In genomic region chr4:70925899-70926635, GRCh38 we compare ENCODE assay signal across 8 cellular contexts. TPM values are rescaled to one million over a fixed set of nuclear protein-coding genes. Genes with fewer than 3 reads are reported as not detected.
A peak's percentile ranks its signal among the peaks of the same experiment; 100 is the strongest.
DNase-seq lines count a peak whose midpoint lies in the region; ATAC-seq and TF ChIP-seq lines count a peak whose summit lies in the region.

No MANE protein-coding gene starts in this region.

- H3K27me3 Mint-ChIP-seq in activated T-helper 1 cell treated with anti-CD3 and anti-CD28 coated beads, Interleukin-12 subunit alpha, Interleukin-12 subunit beta, Interleukin-2, Interleukin-4 antibody, amounts not matched to agents 30 ng/mL and 10 ng/mL and 1 ng/mL, durations not matched to agents 14 hours and 24 hours and 36 hours (ENCODE audit: insufficient read depth) = no peaks in the 10 kb centered on the region

- H3K36me3 ChIP-seq in GM06990 (ENCODE audit: control insufficient read depth, insufficient read depth, low read length) (no peaks in the 10 kb centered on the region), gastrocnemius medialis (no peaks in the 10 kb centered on the region), smooth muscle cell (ENCODE audit: low read depth) (no peaks in the 10 kb centered on the region)

- H3F3A ChIP-seq in smooth muscle cell (ENCODE audit: low read depth) = no peaks in the 10 kb centered on the region

- H3K4me1 ChIP-seq in gastrocnemius medialis (no peaks in the 10 kb centered on the region), smooth muscle cell (ENCODE audit: low read depth) (peaks cover 4% of the 10 kb centered on the region)

- TF ChIP-seq CTCF in GM06990 (IDR thresholded peaks at IDR 0.05; ENCODE audit: insufficient read depth, low read length, poor library complexity, severe bottlenecking) = no peak
- no peak for TF ChIP-seq CTCF in gastrocnemius medialis (IDR thresholded peaks at IDR 0.05 in 4 of 5, conservative IDR thresholded peaks at IDR 0.05 in 1 of 5)
- TF ChIP-seq CTCF in smooth muscle cell (IDR thresholded peaks at IDR 0.05; ENCODE audit: borderline replicate concordance, insufficient read depth, poor library complexity, severe bottlenecking) = no peak

- H3K27me3 ChIP-seq in GM06990 (replicated peaks; ENCODE audit: control insufficient read depth, insufficient read depth, low read length) = no peaks in the 10 kb centered on the region
- H3K27me3 ChIP-seq in gastrocnemius medialis = no peaks in the 10 kb centered on the region
- no peaks in the 10 kb centered on the region for H3K27me3 ChIP-seq in smooth muscle cell (ENCODE audit: low read depth)

- peaks cover 92% of the 10 kb centered on the region for H3K79me2 ChIP-seq in smooth muscle cell (ENCODE audit: low read depth)

- no peak overlapping the region for H3K4me2 ChIP-seq in smooth muscle cell

- H3K4me3 Mint-ChIP-seq in activated T-helper 1 cell treated with anti-CD3 and anti-CD28 coated beads, Interleukin-12 subunit alpha, Interleukin-12 subunit beta, Interleukin-2, Interleukin-4 antibody, amounts not matched to agents 30 ng/mL and 10 ng/mL and 1 ng/mL, durations not matched to agents 14 hours and 24 hours and 36 hours = peak overlapping the region; percentile 37

- peaks cover 3% of the 10 kb centered on the region for H3K36me3 Mint-ChIP-seq in activated T-helper 1 cell treated with anti-CD3 and anti-CD28 coated beads, Interleukin-12 subunit alpha, Interleukin-12 subunit beta, Interleukin-2, Interleukin-4 antibody, amounts not matched to agents 30 ng/mL and 10 ng/mL and 1 ng/mL, durations not matched to agents 14 hours and 24 hours and 36 hours (ENCODE audit: low read depth)

- H3K27ac Mint-ChIP-seq in activated T-helper 1 cell treated with anti-CD3 and anti-CD28 coated beads, Interleukin-12 subunit alpha, Interleukin-12 subunit beta, Interleukin-2, Interleukin-4 antibody, amounts not matched to agents 30 ng/mL and 10 ng/mL and 1 ng/mL, durations not matched to agents 14 hours and 24 hours and 36 hours = peak overlapping the region; percentile 74

- intact Hi-C loops in activated T-helper 1 cell treated with anti-CD3 and anti-CD28 coated beads, Interleukin-12 subunit alpha, Interleukin-12 subunit beta, Interleukin-2, Interleukin-4 antibody, amounts not matched to agents 30 ng/mL and 10 ng/mL and 1 ng/mL, durations not matched to agents 14 hours and 24 hours and 36 hours (cut with micrococcal nuclease) = loop anchor here (2.0 kb wide), 1 partner anchor 87 kb away; the partner anchor contains the start of gene GRSF1
- intact Hi-C loops in gastrocnemius medialis (cut with DNase I; ENCODE audit: low total_unique reads) = no loop called here

- TF ChIP-seq POLR2A in gastrocnemius medialis (IDR thresholded peaks at IDR 0.05) = no peak

- H3K9ac ChIP-seq in smooth muscle cell (ENCODE audit: low read depth) = no peak overlapping the region

- no peak overlapping the region for H3K27ac ChIP-seq in gastrocnemius medialis
- no peak overlapping the region for H3K27ac ChIP-seq in smooth muscle cell (ENCODE audit: low read depth)

- no peak overlapping the region for H2AFZ ChIP-seq in smooth muscle cell (ENCODE audit: low read depth)

- H3K9me3 ChIP-seq in gastrocnemius medialis (no peaks in the 10 kb centered on the region), smooth muscle cell (replicated peaks; ENCODE audit: low read depth) (no peaks in the 10 kb centered on the region)

- DNase-seq in GM06990 (ENCODE audit: extremely low read depth, insufficient read length) (peak; percentile 48), gastrocnemius medialis (no peak), smooth muscle cell (lab: John Stamatoyannopoulos, UW; ENCODE audit: unreplicated experiment) (no peak), COLO668 (lab: John Stamatoyannopoulos, UW; ENCODE audit: unreplicated experiment) (no peak), NK-92 (lab: John Stamatoyannopoulos, UW; ENCODE audit: unreplicated experiment) (no peak)
- no peak for DNase-seq in activated T-helper 1 cell treated with anti-CD3 and anti-CD28 coated beads, Interleukin-12 subunit alpha, Interleukin-12 subunit beta, Interleukin-2, Interleukin-4 antibody, amounts not matched to agents 30 ng/mL and 10 ng/mL and 1 ng/mL, durations not matched to agents 14 hours and 24 hours and 36 hours (ENCODE audit: low spot score)

- WGBS in smooth muscle cell (ENCODE audit: low lambda C conversion rate) = 87% methylated on average over 6 of the region's 6 CpGs

- H4K20me1 ChIP-seq in smooth muscle cell (ENCODE audit: low read depth) = peaks cover 60% of the 10 kb centered on the region

- peaks cover 31% of the 10 kb centered on the region for H3K4me1 Mint-ChIP-seq in activated T-helper 1 cell treated with anti-CD3 and anti-CD28 coated beads, Interleukin-12 subunit alpha, Interleukin-12 subunit beta, Interleukin-2, Interleukin-4 antibody, amounts not matched to agents 30 ng/mL and 10 ng/mL and 1 ng/mL, durations not matched to agents 14 hours and 24 hours and 36 hours (ENCODE audit: low read depth)

- H3K4me3 ChIP-seq in GM06990 (replicated peaks; ENCODE audit: low read depth, low read length) = peak overlapping the region; percentile 21
- no peak overlapping the region for H3K4me3 ChIP-seq in gastrocnemius medialis
- no peak overlapping the region for H3K4me3 ChIP-seq in smooth muscle cell

- in situ Hi-C loops in gastrocnemius medialis (cut with MboI; ENCODE audit: low sequenced_read_pairs in 4 of 4) = no loop called here

- H3K9me3 Mint-ChIP-seq in activated T-helper 1 cell treated with anti-CD3 and anti-CD28 coated beads, Interleukin-12 subunit alpha, Interleukin-12 subunit beta, Interleukin-2, Interleukin-4 antibody, amounts not matched to agents 30 ng/mL and 10 ng/mL and 1 ng/mL, durations not matched to agents 14 hours and 24 hours and 36 hours = no peaks in the 10 kb centered on the region

- ATAC-seq in GM19395 (IDR thresholded peaks at IDR 0.05; ENCODE audit: unreplicated experiment) (peak; percentile 81), HG03045 (IDR thresholded peaks at IDR 0.05; ENCODE audit: unreplicated experiment) (peak; percentile 68), gastrocnemius medialis (no peak)

RNA-seq across cellular contexts. Expression of gene MOB1B, which starts 23.9 kb away (rescaled TPM):
- total RNA-seq in activated T-helper 1 cell treated with anti-CD3 and anti-CD28 coated beads, Interleukin-12 subunit alpha, Interleukin-12 subunit beta, Interleukin-2, Interleukin-4 antibody, amounts not matched to agents 30 ng/mL and 10 ng/mL and 1 ng/mL, durations not matched to agents 14 hours and 24 hours and 36 hours = 22.1 and 23.1 TPM in 2 replicates
- total RNA-seq in gastrocnemius medialis = 10 to 100 TPM in 1 of 4 donors, 1 to 10 TPM in 3; 6.5 to 17.5 (median 8.4) TPM
- 18.3 and 23.7 TPM in 2 replicates for total RNA-seq in smooth muscle cell
- 3.4 and 4.4 TPM in 2 replicates for polyA plus RNA-seq in smooth muscle cell

Comparison
In these comparisons a context has a peak if more than half of its experiments do, and no peak if none do; other contexts are left out.
1. ATAC-seq: peak in GM19395 (single experiment) and HG03045 (single experiment); none in gastrocnemius medialis (0 of 2).